8 cellular contexts compared by ENCODE assay signal in the genomic region with DNA sequence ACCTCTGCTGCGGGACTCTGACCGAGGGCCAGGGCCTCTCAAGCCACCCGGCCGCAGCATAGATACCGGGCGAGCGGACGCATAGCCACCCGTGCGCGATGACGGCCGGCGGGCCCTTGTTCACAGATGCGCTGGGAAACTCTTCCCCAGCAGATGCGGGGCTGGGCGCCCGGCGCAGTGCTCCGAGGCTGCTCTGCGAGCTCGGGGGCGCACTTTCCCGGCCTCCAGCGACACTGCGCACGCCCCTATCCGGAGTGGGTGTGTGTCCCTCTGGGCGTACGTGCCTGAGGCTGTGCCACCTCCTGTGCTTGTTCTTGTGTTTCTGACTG.
DNase-seq lines count a peak whose midpoint lies in the region; ATAC-seq and TF ChIP-seq lines count a peak whose summit lies in the region.

No MANE protein-coding gene starts in this region.

- peak overlapping the region; percentile 60 for H3K4me3 ChIP-seq in AG10803 (ENCODE audit: low read length)
- no peak overlapping the region for H3K4me3 ChIP-seq in PC-3 (ENCODE audit: low read length)
- H3K4me3 ChIP-seq in heart left ventricle: peak overlapping the region; percentile 4 to 57 (median 42)
- H3K4me3 ChIP-seq in skeletal muscle cell (ENCODE audit: low read depth, low read length): peak overlapping the region; percentile 74

- H3F3A ChIP-seq in PC-3 (ENCODE audit: low read length, unreplicated experiment): no peaks in the 10 kb centered on the region

- CTCF ChIA-PET in PC-3 (lab: Charles Lee): interaction anchor here (0.6 kb wide), 1 partner anchor 790 kb away, joined by 3 read pairs; no protein-coding TSS in a partner anchor

- H3K27ac ChIP-seq in PC-3 (ENCODE audit: low read length) (no peak overlapping the region), heart left ventricle (no peak overlapping the region)

- 1 to 2% (median 1%) methylated on average over 20 to 30 of the region's 30 CpGs for WGBS in heart left ventricle, 4 donors

- H3K9ac ChIP-seq in PC-3 (ENCODE audit: low read length): no peak overlapping the region

- H3K9me3 ChIP-seq in PC-3 (ENCODE audit: low read length) (no peaks in the 10 kb centered on the region), heart left ventricle (no peaks in the 10 kb centered on the region)

- intact Hi-C loops in PC-3 (cut with micrococcal nuclease): no loop called here
- intact Hi-C loops in heart left ventricle (cut with DNase I): no loop called here

- no peaks in the 10 kb centered on the region for H3K9me2 ChIP-seq in PC-3 (replicated peaks; ENCODE audit: low read length)

- peak overlapping the region; percentile 3; the same call in 1 of the 2 replicates for H2AFZ ChIP-seq in PC-3 (ENCODE audit: low read length)

- peaks cover 3% of the 10 kb centered on the region; the same call in 1 of the 2 replicates for H3K4me1 ChIP-seq in PC-3 (ENCODE audit: insufficient read depth, low read length)
- H3K4me1 ChIP-seq in heart left ventricle: peaks cover 3 to 42% (median 20%) of the 10 kb centered on the region in 12 donors

- POLR2A ChIA-PET in PC-3 (lab: Charles Lee; ENCODE audit: unreplicated experiment): no interaction called here

- H3K27me3 ChIP-seq in PC-3 (ENCODE audit: low read length) (peaks cover 90% of the 10 kb centered on the region), heart left ventricle (peaks cover 9 to 75% (median 43%) of the 10 kb centered on the region in 9 donors)

- DNase-seq in AG10803 (ENCODE audit: low read depth) (no peak), PC-3 (no peak), heart left ventricle (peak in 3 of 5 donors; percentile 28 to 66 (median 29)), skeletal muscle cell (ENCODE audit: low read depth) (no peak), NOMO-1 treated with dmso at 0.1 percent for 144 hours (lab: John Stamatoyannopoulos, UW; ENCODE audit: unreplicated experiment) (no peak), NCI-H510A (lab: John Stamatoyannopoulos, UW) (no peak)

- no peaks in the 10 kb centered on the region for H3K79me2 ChIP-seq in PC-3 (ENCODE audit: low read length)

- ATAC-seq in GM19395 (IDR thresholded peaks at IDR 0.05; ENCODE audit: unreplicated experiment) (peak; percentile 33), PC-3 (no peak), heart left ventricle (peak; percentile 43 to 68 (median 54)), HG03135 (IDR thresholded peaks at IDR 0.05; ENCODE audit: unreplicated experiment) (no peak)

- H4K20me1 ChIP-seq in PC-3 (ENCODE audit: low read length): no peaks in the 10 kb centered on the region

- peak overlapping the region; percentile 77; the same call in 1 of the 2 replicates for H3K4me2 ChIP-seq in PC-3 (ENCODE audit: low read length)

- H3K36me3 ChIP-seq in PC-3 (ENCODE audit: low read depth, low read length): no peaks in the 10 kb centered on the region
- no peaks in the 10 kb centered on the region for H3K36me3 ChIP-seq in heart left ventricle

- TF ChIP-seq CTCF in AG10803 (conservative IDR thresholded peaks at IDR 0.05; ENCODE audit: low read length): no peak
- TF ChIP-seq CTCF in PC-3 (conservative IDR thresholded peaks at IDR 0.05; ENCODE audit: low read depth, low read length): no peak
- TF ChIP-seq CTCF in heart left ventricle (IDR thresholded peaks at IDR 0.05): peak in 1 of 12 donors; percentile 8

- no TSS peak for BruUV-seq in PC-3 (replicated peaks; lab: Mats Ljungman, UMichigan)

- TF ChIP-seq POLR2A in heart left ventricle (IDR thresholded peaks at IDR 0.05): no peak

Comparison
In these comparisons a context has a peak if more than half of its experiments do, and no peak if none do; other contexts are left out.
1. DNase-seq: peak in heart left ventricle (3 of 5); none in AG10803 (single experiment), PC-3 (single experiment), skeletal muscle cell (single experiment), NOMO-1 treated with dmso at 0.1 percent for 144 hours (single experiment) and NCI-H510A (single experiment).
2. ATAC-seq: peak in GM19395 (single experiment) and heart left ventricle (4 of 4); none in PC-3 (single experiment) and HG03135 (single experiment).